ENCODE assay signal across 8 cellular contexts in genomic region chr6:26232950-26233607, GRCh38.
DNase-seq lines count a peak whose midpoint lies in the region; ATAC-seq and TF ChIP-seq lines count a peak whose summit lies in the region.

No MANE protein-coding gene starts in this region.

- ATAC-seq in DND-41 (ENCODE audit: insufficient read depth, low read depth) (peak; percentile 10; the same call in 2 of the 3 replicates), HG02642 (IDR thresholded peaks at IDR 0.05; ENCODE audit: poor library complexity, unreplicated experiment) (peak; percentile 19), natural killer cell (peak in 1 of 3 donors; percentile 1)

- H4K20me1 ChIP-seq in DND-41 (ENCODE audit: insufficient read depth, low read length) = no peaks in the 10 kb centered on the region; the same call in 1 of the 2 replicates

- H3K27ac ChIP-seq in DND-41 (ENCODE audit: low read length) = peak overlapping the region; percentile 100

- H3K4me1 Mint-ChIP-seq in natural killer cell = peaks cover 32 to 37% of the 10 kb centered on the region in 2 donors

- peaks cover 8% of the 10 kb centered on the region; the same call in 1 of the 2 replicates for H3K79me2 ChIP-seq in DND-41 (ENCODE audit: insufficient read depth, low read length)

- H3K4me3 Mint-ChIP-seq in natural killer cell = peak overlapping the region; percentile 91

- H3K36me3 Mint-ChIP-seq in natural killer cell = no peaks in the 10 kb centered on the region

- peak overlapping the region; percentile 91 to 98 for H3K27ac Mint-ChIP-seq in natural killer cell

- peaks cover 42% of the 10 kb centered on the region for H3K4me1 ChIP-seq in DND-41 (ENCODE audit: insufficient read depth, low read length)

- H3K27me3 ChIP-seq in DND-41 (ENCODE audit: insufficient read depth, low read length, poor library complexity) = no peaks in the 10 kb centered on the region

- peak overlapping the region; percentile 72 for H3K4me2 ChIP-seq in DND-41 (ENCODE audit: insufficient read depth, low read length)

- intact Hi-C loops in natural killer cell (cut with micrococcal nuclease) = loop anchor here (1.0 to 5.0 kb wide), 4 partner anchors 9 to 74 kb away; a partner anchor contains a TSS

- no peaks in the 10 kb centered on the region for H3K27me3 Mint-ChIP-seq in natural killer cell (ENCODE audit: low read depth in 2 of 2)

- H3K36me3 ChIP-seq in DND-41 (ENCODE audit: insufficient read depth, low read length) = no peaks in the 10 kb centered on the region; the same call in 1 of the 2 replicates

- H2AFZ ChIP-seq in DND-41 (ENCODE audit: low read depth, low read length) = no peak overlapping the region

- no peak for TF ChIP-seq CTCF in DND-41 (IDR thresholded peaks at IDR 0.05; ENCODE audit: borderline replicate concordance, extremely low read depth, low read length, poor library complexity, severe bottlenecking)
- TF ChIP-seq CTCF in natural killer cell (IDR thresholded peaks at IDR 0.05) = no peak

- H3K4me3 ChIP-seq in DND-41 (ENCODE audit: low read depth in 1 of 2, low read length in 2 of 2) = peak overlapping the region in 1 of 2 experiments; percentile 79; a peak in 3 of 4 replicates

- peak overlapping the region; percentile 99 for H3K9ac ChIP-seq in DND-41 (ENCODE audit: low read depth, low read length)

- DNase-seq in DND-41 (peak; percentile 53), T-helper 2 cell (peak in 3 of 5 experiments; percentile 24 to 88 (median 38)), dermis blood vessel endothelial cell (peak; percentile 42), natural killer cell (no peak), inferior parietal cortex (ENCODE audit: extremely low spot score) (no peak), NCI-H2196 treated with DMSO at 0.1 percent for 48 hours (lab: John Stamatoyannopoulos, UW; ENCODE audit: unreplicated experiment) (no peak), cerebellar nuclear complex (lab: John Stamatoyannopoulos, UW) (no peak)

- no peaks in the 10 kb centered on the region for H3K9me3 ChIP-seq in DND-41 (ENCODE audit: insufficient read depth, low read length, severe bottlenecking)

- H3K9me3 Mint-ChIP-seq in natural killer cell = no peaks in the 10 kb centered on the region

Comparison
In these comparisons a context has a peak if more than half of its experiments do, and no peak if none do; other contexts are left out.
1. DNase-seq: peak in DND-41 (single experiment), T-helper 2 cell (3 of 5) and dermis blood vessel endothelial cell (single experiment); none in natural killer cell (single experiment), inferior parietal cortex (single experiment), NCI-H2196 treated with DMSO at 0.1 percent for 48 hours (single experiment) and cerebellar nuclear complex (0 of 2).